Comparison of ENCODE assay signal across 9 cellular contexts in the genomic region with DNA sequence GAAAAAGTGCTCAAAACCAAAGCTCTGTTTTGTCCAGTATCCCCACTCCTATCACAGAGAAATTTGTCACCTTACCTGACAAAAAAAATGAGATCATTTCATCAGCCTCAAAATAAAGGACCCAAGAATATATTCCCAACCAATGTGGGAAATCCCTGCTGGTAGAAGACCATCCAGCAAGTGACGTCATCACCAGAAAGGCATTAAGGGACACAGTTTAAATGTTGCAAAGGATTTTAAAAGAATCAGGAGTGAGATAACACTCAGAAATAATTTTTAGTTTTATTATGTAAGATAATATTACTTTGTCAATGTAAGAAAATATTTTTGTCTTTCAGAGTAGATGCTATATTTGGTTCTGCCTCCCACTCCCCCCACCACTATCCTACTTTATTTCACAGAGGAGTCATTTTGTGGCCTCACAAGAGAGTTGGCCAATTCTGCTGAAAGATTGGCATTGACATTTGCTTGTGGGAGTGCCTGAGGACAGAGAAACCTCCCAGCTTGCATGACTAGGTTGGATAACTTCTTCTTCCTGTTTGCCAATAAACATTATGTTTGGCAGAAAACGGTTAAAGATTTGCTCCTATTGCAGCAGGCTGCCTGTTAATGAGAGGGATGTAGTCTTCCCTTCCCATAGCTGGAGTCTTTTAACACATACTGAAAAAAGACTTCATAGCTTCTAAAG.
A peak's percentile ranks its signal among the peaks of the same experiment; 100 is the strongest.
DNase-seq lines count a peak whose midpoint lies in the region; ATAC-seq and TF ChIP-seq lines count a peak whose summit lies in the region.
"Had no signal": no experiment of that assay in that cellular context is flagged by ENCODE, and none has a peak within 500 bp of the region (broad histone marks: within the 10 kb centered on the region; RNA-seq: fewer than 3 reads in every experiment).

No MANE protein-coding gene starts in this region.

- peak; percentile 68 to 78 (median 74) for ATAC-seq in psoas muscle
- no peak for ATAC-seq in GM21717 (IDR thresholded peaks at IDR 0.05; ENCODE audit: unreplicated experiment)
- no peak for ATAC-seq in CD4-positive, alpha-beta T cell (ENCODE audit: poor library complexity)

- H3K4me3 ChIP-seq in GM23248 (no peak overlapping the region), psoas muscle (no peak overlapping the region)

- H3K27ac ChIP-seq in GM23248 (no peak overlapping the region), psoas muscle (peak overlapping the region; percentile 65)
- no peak overlapping the region for H3K27ac ChIP-seq in CD4-positive, alpha-beta T cell (ENCODE audit: low read depth, low read length)

- H3K9me2 ChIP-seq in GM23248 (ENCODE audit: insufficient read depth) = no peaks in the 10 kb centered on the region

- no peak overlapping the region for H3K4me3 Mint-ChIP-seq in CD4-positive, alpha-beta T cell
- H3K4me3 Mint-ChIP-seq: activated B cell treated with CpG ODN at 0.5 μM for 24 hours had no signal

- DNase-seq in GM23248 = peak; percentile 49
- DNase-seq in RPMI7951 (ENCODE audit: low read depth) = peak; percentile 42
- peak; percentile 38 for DNase-seq in fibroblast of the conjunctiva (ENCODE audit: low read depth)
- no peak for DNase-seq in psoas muscle
- DNase-seq in cerebellum (ENCODE audit: low spot score) = no peak
- DNase-seq in activated effector memory CD4-positive, alpha-beta T cell treated with Interleukin-2 at 50 U/mL for 16 hours = no peak
- DNase-seq in CD4-positive, alpha-beta T cell = no peak
- DNase-seq: activated B cell treated with CpG ODN at 0.5 μM for 24 hours had no signal

- H3K9me3 Mint-ChIP-seq in CD4-positive, alpha-beta T cell = no peaks in the 10 kb centered on the region
- H3K9me3 Mint-ChIP-seq: activated B cell treated with CpG ODN at 0.5 μM for 24 hours had no signal

- no peak for TF ChIP-seq CTCF in psoas muscle (IDR thresholded peaks at IDR 0.05)
- no peak for TF ChIP-seq CTCF in CD4-positive, alpha-beta T cell (IDR thresholded peaks at IDR 0.05)

- no peaks in the 10 kb centered on the region for H3K79me2 ChIP-seq in GM23248 (ENCODE audit: insufficient read depth)

- intact Hi-C loops in psoas muscle (cut with DNase I) = loop anchor here (5.0 to 10.0 kb wide), 3 partner anchors 971 to 1021 kb away; no protein-coding TSS in a partner anchor
- intact Hi-C loops in CD4-positive, alpha-beta T cell (cut with DNase I, micrococcal nuclease) = no loop called here

- H3K27me3 Mint-ChIP-seq in CD4-positive, alpha-beta T cell = peaks cover 11% of the 10 kb centered on the region
- H3K27me3 Mint-ChIP-seq: activated B cell treated with CpG ODN at 0.5 μM for 24 hours had no signal

- no peaks in the 10 kb centered on the region for H4K20me1 ChIP-seq in GM23248 (ENCODE audit: insufficient read depth)

- H3F3A ChIP-seq in GM23248 (ENCODE audit: insufficient read depth) = peaks cover 12% of the 10 kb centered on the region

- H3K36me3 Mint-ChIP-seq in CD4-positive, alpha-beta T cell (ENCODE audit: low read depth) = no peaks in the 10 kb centered on the region

- POLR2A ChIA-PET in CD4-positive, alpha-beta T cell (lab: Charles Lee) = interaction anchor here (1.1 kb wide), 1 partner anchor 975 kb away, joined by 3 read pairs; no protein-coding TSS in a partner anchor

- no peaks in the 10 kb centered on the region for H3K36me3 ChIP-seq in GM23248 (ENCODE audit: low read depth)
- no peaks in the 10 kb centered on the region for H3K36me3 ChIP-seq in psoas muscle (ENCODE audit: insufficient read depth in 1 of 2, low read depth in 1 of 2)

- no peak overlapping the region for H3K27ac Mint-ChIP-seq in CD4-positive, alpha-beta T cell
- H3K27ac Mint-ChIP-seq: activated B cell treated with CpG ODN at 0.5 μM for 24 hours had no signal

- H3K9me3 ChIP-seq in GM23248 (ENCODE audit: low read depth) = no peaks in the 10 kb centered on the region
- H3K9me3 ChIP-seq in psoas muscle = no peaks in the 10 kb centered on the region
- H3K9me3 ChIP-seq in CD4-positive, alpha-beta T cell (ENCODE audit: control insufficient read depth, low read length) = no peaks in the 10 kb centered on the region

- H3K9ac ChIP-seq in GM23248 = no peak overlapping the region

- no peaks in the 10 kb centered on the region for H3K4me1 Mint-ChIP-seq in CD4-positive, alpha-beta T cell (ENCODE audit: low read depth)
- H3K4me1 Mint-ChIP-seq: activated B cell treated with CpG ODN at 0.5 μM for 24 hours had no signal

- in situ Hi-C loops in GM23248 (cut with MboI) = loop anchor here (10.0 to 25.0 kb wide), 2 partner anchors 224 to 971 kb away; no protein-coding TSS in a partner anchor

- H2AFZ ChIP-seq in GM23248 = no peak overlapping the region

- 8 to 9% methylated on average over 2 of the region's 2 CpGs for WGBS in GM23248 (ENCODE audit: low coverage in 1 of 2, low lambda C conversion rate in 2 of 2, missing lambda C conversion rate in 2 of 2), 2 experiments
- WGBS in psoas muscle, 3 donors = 6 to 24% (median 21%) methylated on average over 2 of the region's 2 CpGs

- H3K4me1 ChIP-seq in GM23248 (ENCODE audit: insufficient read depth) (peaks cover 15% of the 10 kb centered on the region; the same call in 1 of the 2 replicates), psoas muscle (peaks cover 16% of the 10 kb centered on the region)

- H3K27me3 ChIP-seq in GM23248 (replicated peaks; ENCODE audit: insufficient read depth) (no peaks in the 10 kb centered on the region), psoas muscle (ENCODE audit: insufficient read depth in 3 of 3, low read length in 2 of 3) (no peaks in the 10 kb centered on the region)
- H3K27me3 ChIP-seq in CD4-positive, alpha-beta T cell (ENCODE audit: control insufficient read depth, insufficient read depth, low read length) = peaks cover 5% of the 10 kb centered on the region

- no peak overlapping the region for H3K4me2 ChIP-seq in GM23248 (ENCODE audit: unreplicated experiment)

- CTCF ChIA-PET in CD4-positive, alpha-beta T cell (lab: Charles Lee) = interaction anchor here (1.3 to 1.7 kb wide), 3 partner anchors 10 to 1025 kb away, joined by 3 to 10 read pairs (median 4); no protein-coding TSS in a partner anchor

Comparison
In these comparisons a context has a peak if more than half of its experiments do, and no peak if none do; other contexts are left out.
1. DNase-seq: peak in GM23248 (single experiment), RPMI7951 (single experiment) and fibroblast of the conjunctiva (single experiment); none in psoas muscle (0 of 2), cerebellum (single experiment), activated effector memory CD4-positive, alpha-beta T cell treated with Interleukin-2 at 50 U/mL for 16 hours (single experiment) and CD4-positive, alpha-beta T cell (0 of 10).
2. ATAC-seq: peak in psoas muscle (4 of 4); none in GM21717 (single experiment) and CD4-positive, alpha-beta T cell (single experiment).
3. intact Hi-C loops: an anchor here in psoas muscle (5.0 to 10.0 kb wide); none called in CD4-positive, alpha-beta T cell.